Comparison of ENCODE assay signal across 8 cellular contexts in the genomic region with DNA sequence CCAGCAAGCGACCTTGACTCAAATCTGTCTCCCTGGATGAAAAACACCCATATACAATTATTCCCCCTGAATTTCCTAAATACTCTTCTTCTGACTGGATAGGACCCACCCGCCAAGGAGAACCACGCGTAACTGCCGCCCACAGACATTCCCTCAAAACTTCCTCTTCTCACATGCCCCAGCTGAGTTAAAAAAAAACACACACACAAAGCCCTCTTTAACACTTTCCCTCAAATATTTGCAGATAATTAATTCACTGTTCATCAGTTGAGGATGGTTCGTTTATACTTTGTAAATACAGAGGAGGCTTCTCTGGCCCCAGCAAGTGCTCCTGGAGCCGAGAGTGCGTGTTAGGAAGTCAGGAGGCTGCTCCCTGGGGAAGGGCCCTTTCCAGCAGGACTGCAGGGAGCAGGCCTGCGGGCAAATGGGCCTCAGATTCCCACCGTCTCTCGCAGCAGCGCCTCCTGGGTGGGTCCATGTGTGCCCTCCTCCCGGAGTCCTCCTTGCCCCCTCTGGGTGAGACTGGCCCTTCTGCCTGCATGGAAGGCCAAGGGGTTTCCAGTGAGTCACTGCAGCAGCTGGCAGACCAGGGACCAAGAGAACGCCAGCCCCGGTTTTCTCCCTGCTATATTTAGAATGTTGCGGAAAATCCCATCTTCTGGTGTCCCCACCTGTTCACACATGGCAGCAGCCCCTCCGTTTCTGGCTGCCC. TPM values are rescaled to one million over a fixed set of nuclear protein-coding genes. Genes with fewer than 3 reads are reported as not detected.
DNase-seq lines count a peak whose midpoint lies in the region; ATAC-seq and TF ChIP-seq lines count a peak whose summit lies in the region.

No MANE protein-coding gene starts in this region.

- no peak overlapping the region for H3K4me3 Mint-ChIP-seq in WTC11

- H3K36me3 Mint-ChIP-seq in WTC11: 0 out of 2 replicates have a peak, but pooled peaks cover 4% of the 10 kb centered on the region

- CTCF ChIA-PET in WTC11 (lab: Charles Lee): no interaction called here

- no peak for TF ChIP-seq CTCF in AG10803 (conservative IDR thresholded peaks at IDR 0.05; ENCODE audit: low read length)
- TF ChIP-seq CTCF in WTC11 (IDR thresholded peaks at IDR 0.05): no peak

- no peaks in the 10 kb centered on the region for H3K4me1 Mint-ChIP-seq in WTC11

- no peaks in the 10 kb centered on the region for H3K27me3 Mint-ChIP-seq in WTC11 (ENCODE audit: low read depth)

- DNase-seq in AG10803 (ENCODE audit: low read depth) (peak; percentile 73), HuH-7 (ENCODE audit: low spot score) (peak; percentile 39), WTC11 (ENCODE audit: low spot score) (no peak), iPS-NIHi7 (ENCODE audit: extremely low spot score) (peak; percentile 46), activated T-cell treated with anti-CD3 and anti-CD28 coated beads for 4 hours (no peak), NCI-H1048 (lab: John Stamatoyannopoulos, UW) (no peak)
- DNase-seq in activated CD4-positive, alpha-beta T cell treated with anti-CD3 and anti-CD28 coated beads for 4 hours: no peak

- H3K9me3 Mint-ChIP-seq in WTC11: peaks cover 14% of the 10 kb centered on the region

- H3K27ac Mint-ChIP-seq in WTC11: no peak overlapping the region

- no peak overlapping the region for H3K4me3 ChIP-seq in AG10803 (ENCODE audit: low read length)

- POLR2A ChIA-PET in WTC11 (lab: Charles Lee): interaction anchor here (1.2 kb wide), 1 partner anchor 12 kb away, joined by 3 read pairs; no protein-coding TSS in a partner anchor

- H3K27ac ChIP-seq in temporal lobe (ENCODE audit: low read depth, low read length): peak overlapping the region; percentile 66

- ATAC-seq in WTC11: 0 out of 2 replicates have a peak, but pooled peaks have one; percentile 32

TF ChIP-seq in WTC11, 78 proteins besides CTCF, POLR2A, EP300 and RAD21:
- no peak for TF ChIP-seq GRHL2 (CRISPR knock-in tag; IDR thresholded peaks at IDR 0.05; ENCODE audit: insufficient replicate concordance, severe bottlenecking)
- TF ChIP-seq, protein P1, sequence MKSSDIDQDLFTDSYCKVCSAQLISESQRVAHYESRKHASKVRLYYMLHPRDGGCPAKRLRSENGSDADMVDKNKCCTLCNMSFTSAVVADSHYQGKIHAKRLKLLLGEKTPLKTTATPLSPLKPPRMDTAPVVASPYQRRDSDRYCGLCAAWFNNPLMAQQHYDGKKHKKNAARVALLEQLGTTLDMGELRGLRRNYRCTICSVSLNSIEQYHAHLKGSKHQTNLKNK (CRISPR knock-in tag; IDR thresholded peaks at IDR 0.05): no peak
- TF ChIP-seq EMX1 (CRISPR knock-in tag; IDR thresholded peaks at IDR 0.05): no peak
- no peak for TF ChIP-seq MYBL2 (CRISPR knock-in tag; IDR thresholded peaks at IDR 0.05)
- TF ChIP-seq, protein P2, sequence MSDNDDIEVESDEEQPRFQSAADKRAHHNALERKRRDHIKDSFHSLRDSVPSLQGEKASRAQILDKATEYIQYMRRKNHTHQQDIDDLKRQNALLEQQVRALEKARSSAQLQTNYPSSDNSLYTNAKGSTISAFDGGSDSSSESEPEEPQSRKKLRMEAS (CRISPR knock-in tag; IDR thresholded peaks at IDR 0.05): no peak
- TF ChIP-seq CREB1 (CRISPR knock-in tag; IDR thresholded peaks at IDR 0.05): no peak
- TF ChIP-seq, protein P3, sequence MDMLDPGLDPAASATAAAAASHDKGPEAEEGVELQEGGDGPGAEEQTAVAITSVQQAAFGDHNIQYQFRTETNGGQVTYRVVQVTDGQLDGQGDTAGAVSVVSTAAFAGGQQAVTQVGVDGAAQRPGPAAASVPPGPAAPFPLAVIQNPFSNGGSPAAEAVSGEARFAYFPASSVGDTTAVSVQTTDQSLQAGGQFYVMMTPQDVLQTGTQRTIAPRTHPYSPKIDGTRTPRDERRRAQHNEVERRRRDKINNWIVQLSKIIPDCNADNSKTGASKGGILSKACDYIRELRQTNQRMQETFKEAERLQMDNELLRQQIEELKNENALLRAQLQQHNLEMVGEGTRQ (CRISPR knock-in tag; IDR thresholded peaks at IDR 0.05): no peak
- no peak for TF ChIP-seq ZNF138 (CRISPR knock-in tag; conservative IDR thresholded peaks at IDR 0.05)
- no peak for TF ChIP-seq FOXJ3 (CRISPR knock-in tag; IDR thresholded peaks at IDR 0.05; ENCODE audit: borderline replicate concordance)
- no peak for TF ChIP-seq ELF4 (CRISPR knock-in tag; IDR thresholded peaks at IDR 0.05; ENCODE audit: low read depth)
- TF ChIP-seq TCF7 (CRISPR knock-in tag; IDR thresholded peaks at IDR 0.05; ENCODE audit: low read depth): no peak
- TF ChIP-seq ZNF423 (CRISPR knock-in tag; IDR thresholded peaks at IDR 0.05): no peak
TF ChIP-seq in WTC11: peak in this region for 0.

RNA-seq across cellular contexts. Expression of a gene that starts 46.8 kb away (rescaled TPM):
- total RNA-seq in WTC11 (2021): 0.73 to 0.96 TPM (median 0.94 TPM) in 3 replicates
- 35.7 TPM for total RNA-seq in temporal lobe

Comparison
In these comparisons a context has a peak if more than half of its experiments do, and no peak if none do; other contexts are left out.
1. DNase-seq: peak in AG10803 (single experiment), HuH-7 (single experiment) and iPS-NIHi7 (single experiment); none in WTC11 (single experiment), activated T-cell treated with anti-CD3 and anti-CD28 coated beads for 4 hours (single experiment), activated CD4-positive, alpha-beta T cell treated with anti-CD3 and anti-CD28 coated beads for 4 hours (0 of 2) and NCI-H1048 (single experiment).
2. RNA of a gene that starts 46.8 kb away (total RNA-seq): 35.7 TPM in temporal lobe (single experiment); 0.73 to 0.96 TPM in WTC11; every median in the first group is over 10 times any median in the second.